In genomic region chr9:117247271-117247670, GRCh38 we compare ENCODE assay signal across 9 cellular contexts.
A peak's percentile ranks its signal among the peaks of the same experiment; 100 is the strongest.
DNase-seq lines count a peak whose midpoint lies in the region; ATAC-seq and TF ChIP-seq lines count a peak whose summit lies in the region.
"Had no signal": no experiment of that assay in that cellular context is flagged by ENCODE, and none has a peak within 500 bp of the region (broad histone marks: within the 10 kb centered on the region; RNA-seq: fewer than 3 reads in every experiment).

No MANE protein-coding gene starts in this region.

- H3K27ac ChIP-seq in A673 (ENCODE audit: low read depth, low read length, poor library complexity, severe bottlenecking) = no peak overlapping the region
- H3K27ac ChIP-seq in OCI-LY1 (ENCODE audit: low read depth, low read length, poor library complexity, severe bottlenecking) = peak overlapping the region; percentile 50
- no peak overlapping the region for H3K27ac ChIP-seq in spleen

- no peak overlapping the region for H3K4me3 ChIP-seq in A673 (ENCODE audit: low read depth, low read length, poor library complexity, severe bottlenecking)
- H3K4me3 ChIP-seq in OCI-LY1 (ENCODE audit: low read depth, low read length, poor library complexity, severe bottlenecking) = no peak overlapping the region
- no peak overlapping the region for H3K4me3 ChIP-seq in spleen
- H3K4me3 ChIP-seq: K562 had no signal

- H3K4me2 ChIP-seq in OCI-LY1 (ENCODE audit: low read length) = no peak overlapping the region

- no peaks in the 10 kb centered on the region for H3K27me3 Mint-ChIP-seq in T-helper 17 cell

- DNase-seq in A673 (ENCODE audit: low spot score) (peak; percentile 34), hepatic stellate cell (ENCODE audit: low spot score) (peak; percentile 4), spleen (no peak), T-helper 17 cell (no peak), NCI-H774 (lab: John Stamatoyannopoulos, UW) (no peak)
- no peak for DNase-seq in activated T-cell treated with anti-CD3 and anti-CD28 coated beads, Interleukin-2, amount 50 U/mL, for 48 hours

- no peaks in the 10 kb centered on the region for H3K9me3 ChIP-seq in A673 (ENCODE audit: low read depth, low read length, poor library complexity, severe bottlenecking)
- H3K9me3 ChIP-seq in OCI-LY1 (ENCODE audit: low read length) = 0 out of 2 replicates have a peak, but pooled peaks cover 3% of the 10 kb centered on the region
- H3K9me3 ChIP-seq in spleen = no peaks in the 10 kb centered on the region
- H3K9me3 ChIP-seq in T-helper 17 cell (ENCODE audit: control insufficient read depth, low read length, poor library complexity, severe bottlenecking) = no peaks in the 10 kb centered on the region

- no peak overlapping the region for H3K27ac Mint-ChIP-seq in T-helper 17 cell

- H3K9me2 ChIP-seq in OCI-LY1 (ENCODE audit: low read depth, low read length) = no peaks in the 10 kb centered on the region

- H3K9ac ChIP-seq in OCI-LY1 (ENCODE audit: low read length) = no peak overlapping the region; the same call in 1 of the 2 replicates

- 42 to 50% (median 47%) methylated on average over 1 of the region's 1 CpG for WGBS in spleen, 5 donors

- CTCF ChIA-PET in A673 (lab: Charles Lee) = no interaction called here

- intact Hi-C loops in A673 (cut with micrococcal nuclease; ENCODE audit: unreplicated experiment) (no loop called here), spleen (cut with DNase I; ENCODE audit: low total_unique reads) (no loop called here)

- no peaks in the 10 kb centered on the region for H3F3A ChIP-seq in OCI-LY1 (ENCODE audit: insufficient read depth, low read length)

- no peak overlapping the region for H3K4me3 Mint-ChIP-seq in T-helper 17 cell

- H2AFZ ChIP-seq in OCI-LY1 (ENCODE audit: low read length) = no peak overlapping the region

- H3K36me3 ChIP-seq in A673 (ENCODE audit: insufficient read depth, low read length, poor library complexity, severe bottlenecking) = no peaks in the 10 kb centered on the region
- H3K36me3 ChIP-seq in OCI-LY1 (ENCODE audit: insufficient read depth, low read length) = no peaks in the 10 kb centered on the region
- no peaks in the 10 kb centered on the region for H3K36me3 ChIP-seq in spleen

- TF ChIP-seq CTCF in A673 (conservative IDR thresholded peaks at IDR 0.05; ENCODE audit: low read depth, low read length) = peak; percentile 57
- peak; percentile 65 for TF ChIP-seq CTCF in OCI-LY1 (IDR thresholded peaks at IDR 0.05; ENCODE audit: low read length)
- peak in 3 of 11 experiments; percentile 14 to 42 (median 29) for TF ChIP-seq CTCF in spleen (IDR thresholded peaks at IDR 0.05 in 8 of 11, conservative IDR thresholded peaks at IDR 0.05 in 3 of 11)

- TF ChIP-seq POLR2A in spleen (IDR thresholded peaks at IDR 0.05) = no peak

- BruUV-seq in A673 (replicated peaks; lab: Mats Ljungman, UMichigan) = no TSS peak

- H4K20me1 ChIP-seq in OCI-LY1 (ENCODE audit: insufficient read depth, low read length) = no peaks in the 10 kb centered on the region

- H3K27me3 ChIP-seq in A673 (replicated peaks; ENCODE audit: insufficient read depth, low read depth, low read length, poor library complexity) (peaks cover 4% of the 10 kb centered on the region), OCI-LY1 (ENCODE audit: insufficient read depth, low read length) (no peaks in the 10 kb centered on the region), spleen (replicated peaks in 1 of 7) (no peaks in the 10 kb centered on the region)

- H3K36me3 Mint-ChIP-seq in T-helper 17 cell (ENCODE audit: low read depth) = no peaks in the 10 kb centered on the region

- ATAC-seq in GM18867 (IDR thresholded peaks at IDR 0.05; ENCODE audit: unreplicated experiment) (peak; percentile 56), T-helper 17 cell (no peak)
- ATAC-seq: K562 had no signal

- H3K4me1 ChIP-seq in A673 (ENCODE audit: insufficient read depth, low read length, poor library complexity, severe bottlenecking) (no peaks in the 10 kb centered on the region), OCI-LY1 (ENCODE audit: insufficient read depth, low read length, severe bottlenecking) (peaks cover 60% of the 10 kb centered on the region), spleen (no peaks in the 10 kb centered on the region)

- POLR2A ChIA-PET in A673 (lab: Charles Lee; ENCODE audit: low non-redundant PET) = no interaction called here

- no peaks in the 10 kb centered on the region for H3K4me1 Mint-ChIP-seq in T-helper 17 cell

- H3K79me2 ChIP-seq in OCI-LY1 (ENCODE audit: insufficient read depth, low read length) = no peaks in the 10 kb centered on the region

Comparison
In these comparisons a context has a peak if more than half of its experiments do, and no peak if none do; other contexts are left out.
1. DNase-seq: peak in A673 (single experiment) and hepatic stellate cell (single experiment); none in spleen (single experiment), T-helper 17 cell (0 of 3), NCI-H774 (single experiment) and activated T-cell treated with anti-CD3 and anti-CD28 coated beads, Interleukin-2, amount 50 U/mL, for 48 hours (0 of 2).